In genomic region chr13:109494955-109495354, GRCh38 we compare ENCODE assay signal across 13 cellular contexts.
DNase-seq lines count a peak whose midpoint lies in the region; ATAC-seq lines count a peak whose summit lies in the region.
"Had no signal": no experiment of that assay in that cellular context is flagged by ENCODE, and none has a peak within 500 bp of the region (broad histone marks: within the 10 kb centered on the region; RNA-seq: fewer than 3 reads in every experiment).

No MANE protein-coding gene starts in this region.

- ATAC-seq in GM18867 (IDR thresholded peaks at IDR 0.05; ENCODE audit: unreplicated experiment) = no peak
- ATAC-seq: activated CD8-positive, alpha-beta T cell treated with anti-CD3 and anti-CD28 coated beads for 36 hours; activated naive CD8-positive, alpha-beta T cell treated with anti-CD3 and anti-CD28 coated beads, Interleukin-2, amount 50 U/mL, for 24 hours; CD8-positive, alpha-beta T cell; T-cell had no signal

- DNase-seq in Ammon's horn (ENCODE audit: low spot score) (peak; percentile 52), NCI-H1092 (lab: John Stamatoyannopoulos, UW) (peak; percentile 88), astrocyte of the hippocampus (ENCODE audit: low read depth, low spot score) (peak; percentile 78), lung microvascular endothelial cell (ENCODE audit: low read depth in 2 of 2) (peak; percentile 5 to 72), SW480 (ENCODE audit: low spot score) (no peak), ureter (ENCODE audit: low spot score) (no peak), activated gamma-delta T cell treated with Interleukin-2 at 50 U/mL for 16 hours (no peak)
- DNase-seq: activated CD8-positive, alpha-beta T cell treated with anti-CD3 and anti-CD28 coated beads for 36 hours; activated naive CD8-positive, alpha-beta T cell treated with anti-CD3 and anti-CD28 coated beads, Interleukin-2, amount 50 U/mL, for 24 hours; CD8-positive, alpha-beta T cell; esophagus squamous epithelium; T-cell had no signal

Comparison
In these comparisons a context has a peak if more than half of its experiments do, and no peak if none do; other contexts are left out.
1. DNase-seq: peak in Ammon's horn (single experiment), NCI-H1092 (single experiment), astrocyte of the hippocampus (single experiment) and lung microvascular endothelial cell (2 of 2); none in SW480 (single experiment), ureter (single experiment) and activated gamma-delta T cell treated with Interleukin-2 at 50 U/mL for 16 hours (single experiment).